ENCODE assay signal across 16 cellular contexts in the genomic region with DNA sequence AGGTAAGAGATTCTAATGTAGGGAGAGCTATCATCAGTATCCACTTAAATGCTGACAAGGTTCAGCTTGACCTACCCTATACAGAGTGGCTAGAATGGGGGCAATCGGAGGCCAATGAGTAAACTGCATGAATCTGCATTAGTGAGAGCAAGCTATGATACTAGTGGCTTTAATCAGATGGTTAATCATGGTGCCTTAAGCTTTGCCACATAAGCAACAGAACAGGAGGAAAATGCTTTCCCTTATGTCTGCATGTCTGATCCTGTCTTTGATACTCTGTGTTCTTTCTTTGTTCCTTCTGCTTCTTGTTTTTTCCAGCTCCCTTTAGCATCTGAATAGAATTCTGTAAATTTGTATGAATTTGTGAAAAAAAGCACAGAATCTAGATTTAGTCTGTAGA.
DNase-seq lines count a peak whose midpoint lies in the region; ATAC-seq, FAIRE-seq and TF ChIP-seq lines count a peak whose summit lies in the region.
"Had no signal": no experiment of that assay in that cellular context is flagged by ENCODE, and none has a peak within 500 bp of the region (broad histone marks: within the 10 kb centered on the region; RNA-seq: fewer than 3 reads in every experiment).

No MANE protein-coding gene starts in this region.

- peak overlapping the region; percentile 57 for H3K9ac ChIP-seq in keratinocyte (ENCODE audit: control insufficient read depth, extremely low read depth, insufficient read depth, low read length)

- H3K27me3 ChIP-seq in RWPE2 (ENCODE audit: insufficient read depth, poor library complexity, severe bottlenecking), result no peaks in the 10 kb centered on the region
- H3K27me3 ChIP-seq in breast epithelium, result no peaks in the 10 kb centered on the region
- no peaks in the 10 kb centered on the region for H3K27me3 ChIP-seq in keratinocyte (ENCODE audit: control insufficient read depth, extremely low read depth, insufficient read depth, low read length)
- H3K27me3 ChIP-seq in thyroid gland, result no peaks in the 10 kb centered on the region

- H3K4me1 ChIP-seq in RWPE2 (ENCODE audit: insufficient read depth, poor library complexity, severe bottlenecking), result peaks cover 38% of the 10 kb centered on the region
- H3K4me1 ChIP-seq in breast epithelium, result peaks cover 0 to 3% of the 10 kb centered on the region in 2 donors
- H3K4me1 ChIP-seq in keratinocyte (ENCODE audit: control insufficient read depth, extremely low read depth, insufficient read depth, low read length), result peaks cover 33% of the 10 kb centered on the region
- peaks cover 17 to 26% of the 10 kb centered on the region in 2 donors for H3K4me1 ChIP-seq in thyroid gland

- peak overlapping the region; percentile 72 for H3K4me2 ChIP-seq in keratinocyte (ENCODE audit: control insufficient read depth, extremely low read depth, insufficient read depth, low read depth, low read length)

- no peak overlapping the region for H3K4me3 ChIP-seq in RWPE2 (ENCODE audit: severe bottlenecking)
- H3K4me3 ChIP-seq in breast epithelium, result no peak overlapping the region
- H3K4me3 ChIP-seq in keratinocyte (ENCODE audit: control insufficient read depth in 2 of 3, extremely low read depth in 1 of 3, insufficient read depth in 2 of 3, low read depth in 1 of 3, low read length in 3 of 3), result peak overlapping the region in 2 of 3 experiments; percentile 34 to 35
- H3K4me3 ChIP-seq in thyroid gland (replicated peaks in 1 of 3), result no peak overlapping the region

- H3K9me3 ChIP-seq in RWPE2 (ENCODE audit: severe bottlenecking) (no peaks in the 10 kb centered on the region), breast epithelium (no peaks in the 10 kb centered on the region), keratinocyte (ENCODE audit: control insufficient read depth, low read depth, low read length) (no peaks in the 10 kb centered on the region), thyroid gland (no peaks in the 10 kb centered on the region)

- no peak for TF ChIP-seq CTCF in RWPE2 (IDR thresholded peaks at IDR 0.05; ENCODE audit: poor library complexity, severe bottlenecking)
- TF ChIP-seq CTCF in breast epithelium (IDR thresholded peaks at IDR 0.05), result no peak
- TF ChIP-seq CTCF in keratinocyte (optimal IDR thresholded peaks at IDR 0.05 in 1 of 3, IDR thresholded peaks at IDR 0.05 in 1 of 3, conservative IDR thresholded peaks at IDR 0.05 in 1 of 3; ENCODE audit: extremely low read depth in 1 of 3, insufficient read depth in 2 of 3, low read length in 3 of 3), result no peak
- no peak for TF ChIP-seq CTCF in thyroid gland (IDR thresholded peaks at IDR 0.05)

- 94 to 97% methylated on average over 1 of the region's 1 CpG for WGBS in thyroid gland, 2 donors

- H3K9me1 ChIP-seq in keratinocyte (ENCODE audit: control insufficient read depth, extremely low read depth, insufficient read depth, low read length), result no peaks in the 10 kb centered on the region

- FAIRE-seq in keratinocyte (lab: Jason Lieb, UNC) (peak; percentile 99), GM12891 (lab: Jason Lieb, UNC) (no peak)

- H3K27ac ChIP-seq in RWPE2 (ENCODE audit: poor library complexity, severe bottlenecking) (peak overlapping the region; percentile 43), breast epithelium (peak overlapping the region; percentile 74 to 88), keratinocyte (ENCODE audit: control insufficient read depth, insufficient read depth, low read length) (peak overlapping the region; percentile 86), thyroid gland (peak overlapping the region; percentile 79 to 84 (median 81))

- no peak overlapping the region for H2AFZ ChIP-seq in keratinocyte (ENCODE audit: control insufficient read depth, low read length)

- H3K36me3 ChIP-seq in RWPE2 (ENCODE audit: low read depth) (peaks cover 10% of the 10 kb centered on the region), breast epithelium (no peaks in the 10 kb centered on the region), keratinocyte (ENCODE audit: control insufficient read depth in 2 of 2, extremely low read depth in 1 of 2, insufficient read depth in 2 of 2, low read length in 2 of 2) (peaks cover 6 to 8% of the 10 kb centered on the region in 2 experiments), thyroid gland (no peaks in the 10 kb centered on the region)

- no peaks in the 10 kb centered on the region for H4K20me1 ChIP-seq in keratinocyte (ENCODE audit: control insufficient read depth, extremely low read depth, insufficient read depth, low read length)

- TF ChIP-seq POLR2A in breast epithelium (IDR thresholded peaks at IDR 0.05), result no peak
- TF ChIP-seq POLR2A in thyroid gland (IDR thresholded peaks at IDR 0.05), result no peak
- no peak for TF ChIP-seq POLR2A in GM12891 (IDR thresholded peaks at IDR 0.05; ENCODE audit: low read depth, low read length)

- H3K79me2 ChIP-seq in keratinocyte (ENCODE audit: control insufficient read depth, insufficient read depth, low read length), result peaks cover 68% of the 10 kb centered on the region

- dilution Hi-C loops in keratinocyte (cut with MboI; ENCODE audit: extremely low pct_ligation_motif_present, low sequenced_read_pairs), result no loop called here

- no peak for DNase-seq in RWPE2 (ENCODE audit: low spot score)
- no peak for DNase-seq in breast epithelium (ENCODE audit: low spot score in 2 of 2)
- DNase-seq in keratinocyte (ENCODE audit: low read depth, low spot score), result peak; percentile 45
- no peak for DNase-seq in thyroid gland
- no peak for DNase-seq in GM12891 (ENCODE audit: insufficient read length, low spot score)
- no peak for DNase-seq in NCI-H1105 treated with DMSO at 0.1 percent for 48 hours (lab: John Stamatoyannopoulos, UW)
- DNase-seq in activated naive CD4-positive, alpha-beta T cell treated with anti-CD3 and anti-CD28 coated beads, Interleukin-2, amount 50 U/mL, for 16 hours, result no peak
- DNase-seq: ACHN, AML-193, COR-L47, HCEC 1CT, NCI-H1417 treated with DMSO at 0.1 percent for 48 hours, NCI-H2029, NCI-H2171, NCI-H510A treated with DMSO at 0.1 percent for 48 hours, NCI-H82 had no signal

- no peak for ATAC-seq in RWPE2 (ENCODE audit: low read depth)

- intact Hi-C loops in breast epithelium (cut with DNase I; ENCODE audit: low total_unique reads), result no loop called here
- intact Hi-C loops in thyroid gland (cut with DNase I), result no loop called here

TF ChIP-seq in GM12891, 5 proteins besides CTCF, POLR2A, EP300 and RAD21:
- TF ChIP-seq POLR2AphosphoS5 (IDR thresholded peaks at IDR 0.05; ENCODE audit: low read depth, low read length) (no peak), SPI1 (IDR thresholded peaks at IDR 0.05; ENCODE audit: low read depth, low read length) (no peak), TAF1 (IDR thresholded peaks at IDR 0.05; ENCODE audit: low read depth, low read length) (no peak), POU2F2 (IDR thresholded peaks at IDR 0.05; ENCODE audit: low read depth, low read length) (no peak), PAX5 (IDR thresholded peaks at IDR 0.05; ENCODE audit: insufficient read depth, low read length, severe bottlenecking) (no peak)

Comparison
In these comparisons a context has a peak if more than half of its experiments do, and no peak if none do; other contexts are left out.
1. H3K4me3 ChIP-seq: peak in keratinocyte (2 of 3); none in RWPE2 (single experiment), breast epithelium (0 of 3) and thyroid gland (0 of 3).
2. Peak in every context shown above with its lines, with median percentiles within 50 percentile points of each other: H3K27ac ChIP-seq.